Comparison of ENCODE assay signal across 8 cellular contexts in genomic region chr4:6640292-6641163, GRCh38. TPM values are rescaled to one million over a fixed set of nuclear protein-coding genes. Genes with fewer than 3 reads are reported as not detected.
DNase-seq lines count a peak whose midpoint lies in the region; ATAC-seq and TF ChIP-seq lines count a peak whose summit lies in the region.

Gene MRFAP1, plus strand, starts transcription at chr4:6640685. Its CDS starts 178 bp downstream, at chr4:6640863.

- H3K4me3 Mint-ChIP-seq in dendritic cell treated with granulocyte-macrophage colony-stimulating factor and Interleukin-4, amounts not matched to agents 40 ng/mL and 50 ng/mL, for 4 days = peak within 1 kb of the TSS; percentile 98

- H3K36me3 Mint-ChIP-seq in dendritic cell treated with granulocyte-macrophage colony-stimulating factor and Interleukin-4, amounts not matched to agents 40 ng/mL and 50 ng/mL, for 4 days (ENCODE audit: low read depth) = peaks cover 39% of the 10 kb centered on the region

- peaks cover under 1% of the 10 kb centered on the region for H3K9me3 Mint-ChIP-seq in dendritic cell treated with granulocyte-macrophage colony-stimulating factor and Interleukin-4, amounts not matched to agents 40 ng/mL and 50 ng/mL, for 4 days

- H3K36me3 ChIP-seq in left lung = peaks cover 0 to 17% of the 10 kb centered on the region in 2 donors

- DNase-seq in C1 segment of cervical spinal cord (lab: John Stamatoyannopoulos, UW) (peak; percentile 32 to 96 (median 88)), NCI-H748 (lab: John Stamatoyannopoulos, UW; ENCODE audit: unreplicated experiment) (peak; percentile 94), left lung (peak; percentile 95 to 96)
- peak; percentile 93 for DNase-seq in activated CD4-positive, alpha-beta T cell treated with anti-CD3 and anti-CD28 coated beads, Interleukin-2, amount 50 U/mL, for 1 hour
- peak; percentile 91 for DNase-seq in stimulated activated CD4-positive, alpha-beta T cell treated with anti-CD3 and anti-CD28 coated beads, Interleukin-2, amount 100 ng/mL, for 4 hours (ENCODE audit: low read depth)

- peak within 1 kb of the TSS; percentile 97 for H3K27ac Mint-ChIP-seq in dendritic cell treated with granulocyte-macrophage colony-stimulating factor and Interleukin-4, amounts not matched to agents 40 ng/mL and 50 ng/mL, for 4 days

- peaks cover 36% of the 10 kb centered on the region for H3K4me1 Mint-ChIP-seq in dendritic cell treated with granulocyte-macrophage colony-stimulating factor and Interleukin-4, amounts not matched to agents 40 ng/mL and 50 ng/mL, for 4 days (ENCODE audit: low read depth)

- no peaks in the 10 kb centered on the region for H3K27me3 ChIP-seq in left lung

- ATAC-seq in GM19372 (IDR thresholded peaks at IDR 0.05; ENCODE audit: low read depth, unreplicated experiment) (peak; percentile 80), HG03558 (IDR thresholded peaks at IDR 0.05; ENCODE audit: extremely low read depth, unreplicated experiment) (peak; percentile 66), left lung (peak; percentile 97)

- peak within 1 kb of the TSS; percentile 72 to 89 for H3K4me3 ChIP-seq in left lung

- intact Hi-C loops in dendritic cell treated with granulocyte-macrophage colony-stimulating factor and Interleukin-4, amounts not matched to agents 40 ng/mL and 50 ng/mL, for 4 days (cut with micrococcal nuclease) = loop anchor here (1.0 kb wide), 2 partner anchors 34 to 69 kb away; partner anchors contain the start of gene MRFAP1L1
- intact Hi-C loops in left lung (cut with DNase I) = no loop called here

- H3K9me3 ChIP-seq in left lung = no peaks in the 10 kb centered on the region

- peaks cover 9 to 29% of the 10 kb centered on the region in 2 donors for H3K4me1 ChIP-seq in left lung

- TF ChIP-seq CTCF in left lung (IDR thresholded peaks at IDR 0.05) = no peak

- H3K27me3 Mint-ChIP-seq in dendritic cell treated with granulocyte-macrophage colony-stimulating factor and Interleukin-4, amounts not matched to agents 40 ng/mL and 50 ng/mL, for 4 days = no peaks in the 10 kb centered on the region

- peak within 1 kb of the TSS; percentile 90 to 94 for H3K27ac ChIP-seq in left lung

RNA-seq across cellular contexts. Expression of gene MRFAP1, which starts in this region (rescaled TPM):
- total RNA-seq in left lung = 100 to 1,000 TPM; 256 to 273 TPM

Comparison
In these comparisons a context has a peak if more than half of its experiments do, and no peak if none do; other contexts are left out.
1. Peak in every context shown above with its lines: DNase-seq, ATAC-seq, H3K4me3 ChIP-seq and H3K27ac ChIP-seq.